Comparison of ENCODE assay signal across 30 cellular contexts in the genomic region with DNA sequence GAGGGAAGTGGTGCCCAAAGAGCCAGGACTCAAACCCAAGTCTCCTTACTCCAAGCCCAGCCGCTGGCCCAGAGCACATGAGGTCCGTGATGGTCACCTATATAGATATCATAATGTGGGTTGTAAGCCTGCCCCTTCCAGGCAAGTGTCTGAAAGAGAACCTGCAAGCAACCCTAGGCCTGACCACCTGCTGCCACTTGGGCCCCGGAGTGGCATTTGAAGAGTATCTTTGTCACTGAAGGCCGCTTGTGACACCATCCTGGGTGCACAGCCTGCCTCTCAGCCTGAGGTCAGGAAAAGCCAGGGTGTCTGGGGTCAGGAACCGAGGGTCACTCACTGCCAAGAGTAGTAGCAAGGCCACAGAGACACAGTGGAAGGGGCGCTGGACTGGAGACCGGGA. TPM values are rescaled to one million over a fixed set of nuclear protein-coding genes. Genes with fewer than 3 reads are reported as not detected.
"Had no signal": no experiment of that assay in that cellular context is flagged by ENCODE, and none has a peak within 500 bp of the region (broad histone marks: within the 10 kb centered on the region; RNA-seq: fewer than 3 reads in every experiment).

No MANE protein-coding gene starts in this region.

- ATAC-seq: body of pancreas; effector memory CD8-positive, alpha-beta T cell; gastrocnemius medialis; left colon; pancreas; stimulated activated memory B cell treated with anti-CD40 and anti-IgM and Interleukin-4, amounts not matched to agents 10 μg/mL and 1 μg/mL and 100 μg/mL, for 72 hours had no signal

- H3K27ac Mint-ChIP-seq: activated naive CD8-positive, alpha-beta T cell; activated T-helper 2 cell treated with anti-CD3 and anti-CD28 coated beads, Interferon-gamma antibody, Interleukin-2, Interleukin-4, amounts not matched to agents 10 μg/mL and 5 μg/mL and 100 μg/mL, durations not matched to agents 14 hours and 24 hours and 36 hours; effector memory CD8-positive, alpha-beta T cell; stimulated activated memory B cell treated with anti-CD40 and anti-IgM and Interleukin-4, amounts not matched to agents 10 μg/mL and 1 μg/mL and 100 μg/mL, for 72 hours had no signal

- H3K4me3 Mint-ChIP-seq: activated naive CD8-positive, alpha-beta T cell; effector memory CD8-positive, alpha-beta T cell; stimulated activated memory B cell treated with anti-CD40 and anti-IgM and Interleukin-4, amounts not matched to agents 10 μg/mL and 1 μg/mL and 100 μg/mL, for 72 hours; stimulated activated naive CD8-positive, alpha-beta T cell treated with anti-CD3 and anti-CD28 coated beads, Interleukin-15, amount 100 ng/mL, for 72 hours had no signal

- H3K9me3 Mint-ChIP-seq: activated T-helper 2 cell treated with anti-CD3 and anti-CD28 coated beads, Interferon-gamma antibody, Interleukin-2, Interleukin-4, amounts not matched to agents 10 μg/mL and 5 μg/mL and 100 μg/mL, durations not matched to agents 14 hours and 24 hours and 36 hours; effector memory CD8-positive, alpha-beta T cell; stimulated activated memory B cell treated with anti-CD40 and anti-IgM and Interleukin-4, amounts not matched to agents 10 μg/mL and 1 μg/mL and 100 μg/mL, for 72 hours; stimulated activated naive CD8-positive, alpha-beta T cell treated with anti-CD3 and anti-CD28 coated beads, Interleukin-15, amount 100 ng/mL, for 72 hours had no signal

- H3K4me1 Mint-ChIP-seq: stimulated activated memory B cell treated with anti-CD40 and anti-IgM and Interleukin-4, amounts not matched to agents 10 μg/mL and 1 μg/mL and 100 μg/mL, for 72 hours; stimulated activated naive CD8-positive, alpha-beta T cell treated with anti-CD3 and anti-CD28 coated beads, Interleukin-15, amount 100 ng/mL, for 72 hours had no signal

- H3K4me3 ChIP-seq: adrenal gland, body of pancreas, gastrocnemius medialis, hepatocyte, pancreas, prostate gland, sigmoid colon, tibial artery had no signal

- H3K36me3 Mint-ChIP-seq: activated naive CD8-positive, alpha-beta T cell; stimulated activated memory B cell treated with anti-CD40 and anti-IgM and Interleukin-4, amounts not matched to agents 10 μg/mL and 1 μg/mL and 100 μg/mL, for 72 hours had no signal

- DNase-seq: activated CD8-positive, alpha-beta memory T cell treated with anti-CD3 and anti-CD28 coated beads, Interleukin-2, amount 50 U/mL, for 4 hours; activated naive CD4-positive, alpha-beta T cell treated with Interleukin-2 at 50 U/mL for 16 hours; activated T-cell treated with anti-CD3 and anti-CD28 coated beads, Interleukin-2, amount 50 U/mL, for 48 hours; aorta; body of pancreas; cortex of kidney; effector memory CD8-positive, alpha-beta T cell; erythroblast; gastrocnemius medialis; left colon; mammary epithelial cell; retina; small intestine; stimulated activated CD4-positive, alpha-beta T cell treated with anti-CD3 and anti-CD28 coated beads, Interleukin-1b, Interleukin-23, amount 100 ng/mL, for 48 hours; stimulated activated CD4-positive, alpha-beta T cell treated with anti-CD3 and anti-CD28 coated beads, Interleukin-4, amount 100 ng/mL, for 4 hours; stimulated activated CD8-positive, alpha-beta memory T cell treated with anti-CD3 and anti-CD28 coated beads, Interleukin-4, amount 100 ng/mL, for 48 hours; tibial artery; WERI-Rb-1 had no signal

- H3K27ac ChIP-seq: adrenal gland, body of pancreas, gastrocnemius medialis, hepatocyte, pancreas, prostate gland, sigmoid colon, tibial artery, WERI-Rb-1 had no signal

RNA-seq across cellular contexts. Expression of a gene that starts 32.4 kb away (rescaled TPM):
- total RNA-seq: activated CD8-positive, alpha-beta memory T cell treated with anti-CD3 and anti-CD28 coated beads for 36 hours; activated T-helper 2 cell treated with anti-CD3 and anti-CD28 coated beads, Interferon-gamma antibody, Interleukin-2, Interleukin-4, amounts not matched to agents 10 μg/mL and 5 μg/mL and 100 μg/mL, durations not matched to agents 14 hours and 24 hours and 36 hours; adrenal gland; aorta; body of pancreas; gastrocnemius medialis; left colon; liver; mammary epithelial cell; pancreas; T-helper 1 cell treated with Interleukin-12 subunit alpha and Interleukin-12 subunit beta and Interleukin-4 antibody, amounts not matched to agents 30 ng/mL and 1 ng/mL, for 36 hours had no signal

RNA-seq across cellular contexts. Expression of a gene that starts 35.2 kb away (rescaled TPM):
- total RNA-seq: activated CD8-positive, alpha-beta memory T cell treated with anti-CD3 and anti-CD28 coated beads for 36 hours; activated T-helper 2 cell treated with anti-CD3 and anti-CD28 coated beads, Interferon-gamma antibody, Interleukin-2, Interleukin-4, amounts not matched to agents 10 μg/mL and 5 μg/mL and 100 μg/mL, durations not matched to agents 14 hours and 24 hours and 36 hours; aorta; mammary epithelial cell; prostate gland; T-helper 1 cell treated with Interleukin-12 subunit alpha and Interleukin-12 subunit beta and Interleukin-4 antibody, amounts not matched to agents 30 ng/mL and 1 ng/mL, for 36 hours had no signal
